ENCODE assay signal across 25 cellular contexts in the genomic region with DNA sequence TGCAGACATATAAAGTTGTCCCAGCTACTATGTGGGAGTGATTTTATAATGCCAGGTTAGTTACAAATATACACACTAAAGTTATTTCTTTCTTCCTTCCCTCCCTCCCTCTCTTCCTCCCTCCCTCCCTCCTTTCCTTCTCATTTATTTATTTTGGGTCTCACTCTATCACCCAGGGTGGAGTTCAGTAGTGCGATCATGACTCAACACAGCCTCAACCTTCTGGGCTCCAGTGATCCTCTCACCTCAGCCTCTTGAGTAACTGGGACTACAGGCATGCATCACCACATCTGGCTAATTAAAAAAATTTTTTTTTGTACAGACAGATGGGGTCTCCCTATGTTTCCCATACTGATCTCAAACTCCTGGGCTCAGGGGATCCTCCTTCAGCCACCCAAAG. TPM values are rescaled to one million over a fixed set of nuclear protein-coding genes. Genes with fewer than 3 reads are reported as not detected.
DNase-seq lines count a peak whose midpoint lies in the region; ATAC-seq, FAIRE-seq and TF ChIP-seq lines count a peak whose summit lies in the region.
"Had no signal": no experiment of that assay in that cellular context is flagged by ENCODE, and none has a peak within 500 bp of the region (broad histone marks: within the 10 kb centered on the region; RNA-seq: fewer than 3 reads in every experiment).

No MANE protein-coding gene starts in this region.

- CTCF ChIA-PET in activated CD8-positive, alpha-beta T cell treated with anti-CD3 and anti-CD28 coated beads for 36 hours (lab: Charles Lee) = no interaction called here
- CTCF ChIA-PET in activated CD8-positive, alpha-beta T cell treated with anti-CD3 and anti-CD28 coated beads, Interleukin-2, amount 10 ng/mL, durations not matched to agents 7 days and 5 days (lab: Charles Lee) = no interaction called here

- no peak for TF ChIP-seq EP300 in ovary (IDR thresholded peaks at IDR 0.05)

- H3K36me3 ChIP-seq in GM23248 (ENCODE audit: low read depth) (peaks cover 3% of the 10 kb centered on the region; the same call in 1 of the 2 replicates), astrocyte (ENCODE audit: insufficient read depth, low read length) (no peaks in the 10 kb centered on the region), H7 (replicated peaks; ENCODE audit: control insufficient read depth, insufficient read depth, low read length) (no peaks in the 10 kb centered on the region; the same call in 1 of the 2 replicates), ovary (no peaks in the 10 kb centered on the region)
- H3K36me3 ChIP-seq: prostate gland had no signal

- H3K27ac ChIP-seq in GM23248 (no peak overlapping the region), astrocyte (ENCODE audit: low read depth, low read length) (no peak overlapping the region), ovary (no peak overlapping the region)
- H3K27ac ChIP-seq: BLaER1 treated with 17β-estradiol and CSF1 and Interleukin-3, amounts not matched to agents 10 nM and 100 nM; prostate gland had no signal

- H3K79me2 ChIP-seq in GM23248 (ENCODE audit: insufficient read depth) = peaks cover 81% of the 10 kb centered on the region
- H3K79me2 ChIP-seq in astrocyte (ENCODE audit: insufficient read depth, low read length) = peaks cover 13% of the 10 kb centered on the region

- in situ Hi-C loops in GM23248 (cut with MboI) = no loop called here

- no peak overlapping the region for H3K4me3 Mint-ChIP-seq in activated CD8-positive, alpha-beta T cell treated with anti-CD3 and anti-CD28 coated beads for 36 hours
- no peak overlapping the region for H3K4me3 Mint-ChIP-seq in activated CD8-positive, alpha-beta T cell treated with anti-CD3 and anti-CD28 coated beads, Interleukin-2, amount 10 ng/mL, durations not matched to agents 7 days and 5 days
- H3K4me3 Mint-ChIP-seq in astrocyte (ENCODE audit: unreplicated experiment) = no peak overlapping the region
- H3K4me3 Mint-ChIP-seq: H9; neural crest cell; T-helper 2 cell treated with Interferon-gamma antibody and Interleukin-4, amounts not matched to agents 5 μg/mL and 100 μg/mL, for 36 hours had no signal

- no peaks in the 10 kb centered on the region for H3K9me3 ChIP-seq in GM23248 (ENCODE audit: low read depth)
- no peaks in the 10 kb centered on the region for H3K9me3 ChIP-seq in astrocyte (ENCODE audit: insufficient read depth, low read depth, low read length)
- H3K9me3 ChIP-seq in ovary = no peaks in the 10 kb centered on the region
- H3K9me3 ChIP-seq: prostate gland had no signal

- no peaks in the 10 kb centered on the region for H3K9me2 ChIP-seq in GM23248 (ENCODE audit: insufficient read depth)

- no peaks in the 10 kb centered on the region for H3K27me3 Mint-ChIP-seq in activated CD8-positive, alpha-beta T cell treated with anti-CD3 and anti-CD28 coated beads for 36 hours
- H3K27me3 Mint-ChIP-seq in activated CD8-positive, alpha-beta T cell treated with anti-CD3 and anti-CD28 coated beads, Interleukin-2, amount 10 ng/mL, durations not matched to agents 7 days and 5 days (ENCODE audit: low read depth) = no peaks in the 10 kb centered on the region
- H3K27me3 Mint-ChIP-seq in astrocyte (ENCODE audit: low read depth, unreplicated experiment) = no peaks in the 10 kb centered on the region

- no peak for TF ChIP-seq CTCF in activated CD8-positive, alpha-beta T cell treated with anti-CD3 and anti-CD28 coated beads for 36 hours (IDR thresholded peaks at IDR 0.05)
- TF ChIP-seq CTCF in astrocyte (IDR thresholded peaks at IDR 0.05; ENCODE audit: insufficient read depth, low read depth, low read length) (no peak), foreskin fibroblast (IDR thresholded peaks at IDR 0.05; ENCODE audit: low read depth, low read length) (no peak), ovary (IDR thresholded peaks at IDR 0.05) (no peak)

- H3K27ac Mint-ChIP-seq in activated CD8-positive, alpha-beta T cell treated with anti-CD3 and anti-CD28 coated beads for 36 hours = no peak overlapping the region
- H3K27ac Mint-ChIP-seq in activated CD8-positive, alpha-beta T cell treated with anti-CD3 and anti-CD28 coated beads, Interleukin-2, amount 10 ng/mL, durations not matched to agents 7 days and 5 days = no peak overlapping the region
- H3K27ac Mint-ChIP-seq in astrocyte (ENCODE audit: unreplicated experiment) = no peak overlapping the region
- H3K27ac Mint-ChIP-seq: T-helper 2 cell treated with Interferon-gamma antibody and Interleukin-4, amounts not matched to agents 5 μg/mL and 100 μg/mL, for 36 hours had no signal

- no peaks in the 10 kb centered on the region for H3F3A ChIP-seq in GM23248 (ENCODE audit: insufficient read depth)

- no peak for TF ChIP-seq POLR2A in ovary (IDR thresholded peaks at IDR 0.05)

- POLR2A ChIA-PET in activated CD8-positive, alpha-beta T cell treated with anti-CD3 and anti-CD28 coated beads for 36 hours (lab: Charles Lee) = no interaction called here
- POLR2A ChIA-PET in activated CD8-positive, alpha-beta T cell treated with anti-CD3 and anti-CD28 coated beads, Interleukin-2, amount 10 ng/mL, durations not matched to agents 7 days and 5 days (lab: Charles Lee) = interaction anchor here (1.4 kb wide), 1 partner anchor 88 kb away, joined by 3 read pairs; no protein-coding TSS in a partner anchor

- no peak overlapping the region for H2AFZ ChIP-seq in GM23248
- H2AFZ ChIP-seq in astrocyte (ENCODE audit: low read depth, low read length) = no peak overlapping the region

- intact Hi-C loops in activated CD8-positive, alpha-beta T cell treated with anti-CD3 and anti-CD28 coated beads for 36 hours (cut with micrococcal nuclease) = no loop called here
- intact Hi-C loops in ovary (cut with DNase I) = no loop called here

- FAIRE-seq in astrocyte (lab: Jason Lieb, UNC) = no peak
- FAIRE-seq: colon, GM12878, urothelium cell line had no signal

- H3K27me3 ChIP-seq in GM23248 (replicated peaks; ENCODE audit: insufficient read depth) (no peaks in the 10 kb centered on the region), astrocyte (ENCODE audit: insufficient read depth, low read length) (no peaks in the 10 kb centered on the region), H7 (ENCODE audit: control insufficient read depth, insufficient read depth, low read length) (no peaks in the 10 kb centered on the region), ovary (no peaks in the 10 kb centered on the region)
- H3K27me3 ChIP-seq: BLaER1 treated with 17β-estradiol and CSF1 and Interleukin-3, amounts not matched to agents 10 nM and 100 nM had no signal

- H3K4me1 ChIP-seq in GM23248 (ENCODE audit: insufficient read depth) = no peaks in the 10 kb centered on the region
- H3K4me1 ChIP-seq in astrocyte (ENCODE audit: insufficient read depth, low read length) = no peaks in the 10 kb centered on the region
- H3K4me1 ChIP-seq in ovary (ENCODE audit: insufficient read depth) = no peaks in the 10 kb centered on the region
- H3K4me1 ChIP-seq: prostate gland had no signal

- H3K4me3 ChIP-seq in GM23248 (no peak overlapping the region), astrocyte (ENCODE audit: insufficient read depth, low read depth, low read length) (no peak overlapping the region), foreskin fibroblast (ENCODE audit: low read depth in 1 of 2, low read length in 2 of 2) (no peak overlapping the region), H7 (ENCODE audit: insufficient read depth, low read depth, low read length) (no peak overlapping the region), ovary (no peak overlapping the region)
- H3K4me3 ChIP-seq: BLaER1 treated with 17β-estradiol and CSF1 and Interleukin-3, amounts not matched to agents 10 nM and 100 nM; GM12878; prostate gland had no signal

- peaks cover 4% of the 10 kb centered on the region for H3K9me3 Mint-ChIP-seq in activated CD8-positive, alpha-beta T cell treated with anti-CD3 and anti-CD28 coated beads for 36 hours
- no peaks in the 10 kb centered on the region for H3K9me3 Mint-ChIP-seq in activated CD8-positive, alpha-beta T cell treated with anti-CD3 and anti-CD28 coated beads, Interleukin-2, amount 10 ng/mL, durations not matched to agents 7 days and 5 days (ENCODE audit: insufficient read depth)
- H3K9me3 Mint-ChIP-seq in astrocyte (ENCODE audit: unreplicated experiment) = peaks cover 6% of the 10 kb centered on the region
- H3K9me3 Mint-ChIP-seq: H9; T-helper 2 cell treated with Interferon-gamma antibody and Interleukin-4, amounts not matched to agents 5 μg/mL and 100 μg/mL, for 36 hours had no signal

- H4K20me1 ChIP-seq in GM23248 (ENCODE audit: insufficient read depth) = no peaks in the 10 kb centered on the region
- H4K20me1 ChIP-seq in astrocyte (ENCODE audit: insufficient read depth, low read length) = peaks cover 12% of the 10 kb centered on the region

- peak; percentile 10 for DNase-seq in activated CD8-positive, alpha-beta T cell treated with anti-CD3 and anti-CD28 coated beads for 36 hours
- DNase-seq in activated CD8-positive, alpha-beta T cell treated with anti-CD3 and anti-CD28 coated beads, Interleukin-2, amount 10 ng/mL, durations not matched to agents 7 days and 5 days = no peak
- DNase-seq in GM23248 = peak; percentile 69
- DNase-seq in astrocyte (ENCODE audit: low read depth) = peak; percentile 26
- peak; percentile 54 to 66 for DNase-seq in foreskin fibroblast
- no peak for DNase-seq in H7
- no peak for DNase-seq in ovary
- no peak for DNase-seq in NCI-H1694 (lab: John Stamatoyannopoulos, UW)
- DNase-seq: activated CD4-positive, CD25-positive, alpha-beta regulatory T cell treated with anti-CD3 and anti-CD28 coated beads, Interleukin-2, amount 50 U/mL, for 72 hours; activated CD8-positive, alpha-beta memory T cell treated with anti-CD3 and anti-CD28 coated beads, Interleukin-2, amount 50 U/mL, for 4 hours; activated gamma-delta T cell; aorta; GF-D8; H9; NCI-H1436 treated with DMSO at 0.1 percent for 48 hours; NCI-H774; OCI-M1; substantia nigra had no signal

- 64 to 89% methylated on average over 1 of the region's 1 CpG for WGBS in GM23248 (ENCODE audit: low coverage in 1 of 2, low lambda C conversion rate in 2 of 2, missing lambda C conversion rate in 2 of 2), 2 experiments
- 95 to 97% (median 95%) methylated on average over 1 of the region's 1 CpG for WGBS in ovary, 3 donors

- H3K36me3 Mint-ChIP-seq in activated CD8-positive, alpha-beta T cell treated with anti-CD3 and anti-CD28 coated beads for 36 hours (ENCODE audit: low read depth) = peaks cover 30% of the 10 kb centered on the region
- peaks cover 28% of the 10 kb centered on the region for H3K36me3 Mint-ChIP-seq in activated CD8-positive, alpha-beta T cell treated with anti-CD3 and anti-CD28 coated beads, Interleukin-2, amount 10 ng/mL, durations not matched to agents 7 days and 5 days (ENCODE audit: low read depth)
- H3K36me3 Mint-ChIP-seq in astrocyte (ENCODE audit: low read depth, unreplicated experiment) = peaks cover 26% of the 10 kb centered on the region

- no peak overlapping the region for H3K4me2 ChIP-seq in GM23248 (ENCODE audit: unreplicated experiment)
- no peak overlapping the region for H3K4me2 ChIP-seq in astrocyte (ENCODE audit: low read length)
- H3K4me2 ChIP-seq: BLaER1 treated with 17β-estradiol and CSF1 and Interleukin-3, amounts not matched to agents 10 nM and 100 nM had no signal

- peaks cover 43% of the 10 kb centered on the region for H3K4me1 Mint-ChIP-seq in activated CD8-positive, alpha-beta T cell treated with anti-CD3 and anti-CD28 coated beads for 36 hours (ENCODE audit: low read depth)
- H3K4me1 Mint-ChIP-seq in activated CD8-positive, alpha-beta T cell treated with anti-CD3 and anti-CD28 coated beads, Interleukin-2, amount 10 ng/mL, durations not matched to agents 7 days and 5 days (ENCODE audit: low read depth) = peaks cover 15% of the 10 kb centered on the region
- no peaks in the 10 kb centered on the region for H3K4me1 Mint-ChIP-seq in astrocyte (ENCODE audit: low read depth, unreplicated experiment)
- H3K4me1 Mint-ChIP-seq: H9 had no signal

- H3K9ac ChIP-seq in GM23248 = no peak overlapping the region
- H3K9ac ChIP-seq in astrocyte (ENCODE audit: low read length) = no peak overlapping the region
- H3K9ac ChIP-seq: BLaER1 treated with 17β-estradiol and CSF1 and Interleukin-3, amounts not matched to agents 10 nM and 100 nM had no signal

- ATAC-seq in activated CD8-positive, alpha-beta T cell treated with anti-CD3 and anti-CD28 coated beads for 36 hours = peak; percentile 34
- no peak for ATAC-seq in activated CD8-positive, alpha-beta T cell treated with anti-CD3 and anti-CD28 coated beads, Interleukin-2, amount 10 ng/mL, durations not matched to agents 7 days and 5 days
- ATAC-seq: GM12878 had no signal

RNA-seq across cellular contexts. Expression of a gene that starts 59.2 kb away (rescaled TPM):
- total RNA-seq in activated CD8-positive, alpha-beta T cell treated with anti-CD3 and anti-CD28 coated beads for 36 hours = 10 to 100 TPM; 57.9 to 58.8 TPM
- 10 to 100 TPM; 53.6 to 61.5 TPM for total RNA-seq in activated CD8-positive, alpha-beta T cell treated with anti-CD3 and anti-CD28 coated beads, Interleukin-2, amount 10 ng/mL, durations not matched to agents 7 days and 5 days
- total RNA-seq in GM23248 (2014; rRNA removed; shearing (Covaris generic)) = 23.3 and 25.0 TPM in 2 replicates
- 35.4 and 37.4 TPM in 2 replicates for polyA plus RNA-seq in GM23248 (2016; fragmentation: Nextera tagmentation; extraction: Ambion mirVana)
- total RNA-seq in astrocyte = 32.6 and 40.1 TPM in 2 replicates
- 31.2 and 37.1 TPM in 2 replicates for total RNA-seq in H7 (2014; rRNA removed; shearing (Covaris generic))
- total RNA-seq in ovary = 10 to 100 TPM; 41.4 to 70.0 (median 48.0) TPM
- 10 to 100 TPM; 17.6 to 35.1 TPM for polyA plus RNA-seq in ovary

Comparison
In these comparisons a context has a peak if more than half of its experiments do, and no peak if none do; other contexts are left out.
1. DNase-seq: peak in activated CD8-positive, alpha-beta T cell treated with anti-CD3 and anti-CD28 coated beads for 36 hours (single experiment), GM23248 (single experiment), astrocyte (single experiment) and foreskin fibroblast (2 of 2); none in activated CD8-positive, alpha-beta T cell treated with anti-CD3 and anti-CD28 coated beads, Interleukin-2, amount 10 ng/mL, durations not matched to agents 7 days and 5 days (single experiment), H7 (single experiment), ovary (0 of 5) and NCI-H1694 (single experiment).